ENCODE assay signal across 16 cellular contexts in the genomic region with DNA sequence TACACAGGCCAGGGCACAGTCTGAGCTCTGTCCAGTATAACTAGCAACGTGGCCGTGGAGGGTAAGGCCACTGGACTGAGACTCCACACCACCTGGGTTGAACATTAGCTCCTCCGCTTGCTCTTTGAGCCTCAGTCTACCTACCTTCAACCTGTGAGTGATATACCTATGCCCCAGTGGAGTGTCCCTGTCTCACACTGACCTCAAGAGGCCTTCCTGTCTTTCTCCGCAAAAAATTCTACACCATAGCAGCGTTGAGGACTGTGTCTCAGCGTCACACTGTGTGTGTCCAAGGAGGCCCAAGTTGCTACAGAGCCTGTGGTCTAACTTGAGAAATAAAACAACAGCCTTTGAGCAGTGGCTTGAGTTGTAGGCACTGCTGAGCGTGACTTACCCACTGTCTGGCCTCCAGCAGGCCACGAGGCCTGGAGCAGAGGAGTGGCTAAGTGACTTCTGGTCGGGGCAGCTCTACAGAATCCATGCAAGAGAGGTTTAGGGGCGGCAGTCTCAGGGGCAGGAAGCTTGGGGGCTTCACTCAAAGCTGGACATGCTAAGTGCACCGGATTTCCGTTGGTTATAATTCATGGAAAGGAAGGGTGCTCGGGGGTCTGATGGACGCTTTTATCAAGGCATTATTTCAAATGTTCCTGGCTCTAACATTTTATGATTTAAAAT. TPM values are rescaled to one million over a fixed set of nuclear protein-coding genes. Genes with fewer than 3 reads are reported as not detected.
DNase-seq lines count a peak whose midpoint lies in the region; ATAC-seq and TF ChIP-seq lines count a peak whose summit lies in the region.
"Had no signal": no experiment of that assay in that cellular context is flagged by ENCODE, and none has a peak within 500 bp of the region (broad histone marks: within the 10 kb centered on the region; RNA-seq: fewer than 3 reads in every experiment).

No MANE protein-coding gene starts in this region.

- H3K4me1 Mint-ChIP-seq in CD8-positive, alpha-beta T cell (ENCODE audit: low read depth) = peaks cover 17% of the 10 kb centered on the region
- peaks cover 14% of the 10 kb centered on the region for H3K4me1 Mint-ChIP-seq in neural progenitor cell

- ATAC-seq in CD8-positive, alpha-beta T cell = no peak
- no peak for ATAC-seq in gastroesophageal sphincter
- no peak for ATAC-seq in activated CD4-positive, CD25-positive, alpha-beta regulatory T cell treated with anti-CD3 and anti-CD28 coated beads, Interleukin-2, amount 50 U/mL, for 24 hours
- no peak for ATAC-seq in foreskin keratinocyte
- ATAC-seq: activated CD8-positive, alpha-beta T cell treated with anti-CD3 and anti-CD28 coated beads for 36 hours had no signal

- no peak overlapping the region for H3K27ac ChIP-seq in CD8-positive, alpha-beta T cell (ENCODE audit: low read depth, low read length)
- H3K27ac ChIP-seq in gastroesophageal sphincter = peak overlapping the region in 3 of 4 donors; percentile 89 to 94 (median 89)
- no peak overlapping the region for H3K27ac ChIP-seq in neural progenitor cell
- H3K27ac ChIP-seq in foreskin keratinocyte = no peak overlapping the region

- no peaks in the 10 kb centered on the region for H4K20me1 ChIP-seq in neural progenitor cell (ENCODE audit: low read depth)

- no peaks in the 10 kb centered on the region for H3F3A ChIP-seq in neural progenitor cell (ENCODE audit: low read depth)

- peak overlapping the region; percentile 44 for H3K4me3 Mint-ChIP-seq in CD8-positive, alpha-beta T cell
- peak overlapping the region; percentile 83 for H3K4me3 Mint-ChIP-seq in neural progenitor cell

- H3K27me3 Mint-ChIP-seq in CD8-positive, alpha-beta T cell (ENCODE audit: low read depth) = peaks cover 46% of the 10 kb centered on the region
- H3K27me3 Mint-ChIP-seq in neural progenitor cell (ENCODE audit: insufficient read depth, low read depth) = peaks cover 42% of the 10 kb centered on the region

- no peak overlapping the region for H3K4me3 ChIP-seq in CD8-positive, alpha-beta T cell (ENCODE audit: low read depth, low read length)
- H3K4me3 ChIP-seq in gastroesophageal sphincter = no peak overlapping the region
- H3K4me3 ChIP-seq in neural progenitor cell = no peak overlapping the region

- no peaks in the 10 kb centered on the region for H3K36me3 ChIP-seq in CD8-positive, alpha-beta T cell (ENCODE audit: insufficient read depth, low read length)
- H3K36me3 ChIP-seq in gastroesophageal sphincter = peaks cover 0 to under 1% of the 10 kb centered on the region in 2 donors
- H3K36me3 ChIP-seq in neural progenitor cell = no peaks in the 10 kb centered on the region

- no peak for TF ChIP-seq CTCF in CD8-positive, alpha-beta T cell (IDR thresholded peaks at IDR 0.05)
- no peak for TF ChIP-seq CTCF in gastroesophageal sphincter (IDR thresholded peaks at IDR 0.05)
- no peak for TF ChIP-seq CTCF in neural progenitor cell (IDR thresholded peaks at IDR 0.05)
- no peak for TF ChIP-seq CTCF in foreskin keratinocyte (conservative IDR thresholded peaks at IDR 0.05)

- no peaks in the 10 kb centered on the region for H3K36me3 Mint-ChIP-seq in CD8-positive, alpha-beta T cell
- H3K36me3 Mint-ChIP-seq in neural progenitor cell = peaks cover 3% of the 10 kb centered on the region
- H3K36me3 Mint-ChIP-seq: activated naive CD4-positive, alpha-beta T cell treated with anti-CD3 and anti-CD28 coated beads, Interleukin-2, amount 50 U/mL, for 24 hours had no signal

- no peaks in the 10 kb centered on the region for H3K79me2 ChIP-seq in neural progenitor cell (ENCODE audit: low read depth)

- intact Hi-C loops in CD8-positive, alpha-beta T cell (cut with DNase I, micrococcal nuclease) = no loop called here

- no peak for TF ChIP-seq EP300 in gastroesophageal sphincter (IDR thresholded peaks at IDR 0.05)

- no peak for TF ChIP-seq POLR2A in gastroesophageal sphincter (IDR thresholded peaks at IDR 0.05)

- POLR2A ChIA-PET in CD8-positive, alpha-beta T cell (lab: Charles Lee) = no interaction called here

- 94 to 96% methylated on average over 5 to 6 of the region's 14 CpGs for WGBS in gastroesophageal sphincter (ENCODE audit: low coverage in 1 of 2), 2 donors

- H3K9ac ChIP-seq in neural progenitor cell = no peak overlapping the region

- peaks cover 6% of the 10 kb centered on the region for H3K4me1 ChIP-seq in CD8-positive, alpha-beta T cell (ENCODE audit: insufficient read depth, low read length)
- H3K4me1 ChIP-seq in gastroesophageal sphincter = peaks cover 3 to 39% (median 12%) of the 10 kb centered on the region in 3 donors
- H3K4me1 ChIP-seq in neural progenitor cell = no peaks in the 10 kb centered on the region
- peaks cover 28% of the 10 kb centered on the region for H3K4me1 ChIP-seq in foreskin keratinocyte

- no peak overlapping the region for H2AFZ ChIP-seq in neural progenitor cell (replicated peaks)

- H3K4me2 ChIP-seq in neural progenitor cell = no peak overlapping the region

- DNase-seq in CD8-positive, alpha-beta T cell = peak in 1 of 7 experiments; percentile 31
- DNase-seq in MV-4-11 (lab: John Stamatoyannopoulos, UW) (peak; percentile 7), neural progenitor cell (ENCODE audit: low spot score) (no peak), foreskin keratinocyte (no peak), NCI-H1417 treated with DMSO at 0.1 percent for 48 hours (lab: John Stamatoyannopoulos, UW) (no peak)
- no peak for DNase-seq in NK-92 treated with Interleukin-12 subunit alpha and Interleukin-12 subunit beta, amount 100 ng/mL, for 24 hours (lab: John Stamatoyannopoulos, UW)
- DNase-seq: activated CD8-positive, alpha-beta T cell treated with anti-CD3 and anti-CD28 coated beads for 36 hours; activated T-cell treated with anti-CD3 and anti-CD28 coated beads, Interleukin-2, amount 50 U/mL, for 48 hours; COR-L47; hippocampal formation; Kasumi-1; kidney; mesendoderm had no signal

- H3K27ac Mint-ChIP-seq in CD8-positive, alpha-beta T cell = no peak overlapping the region
- H3K27ac Mint-ChIP-seq in neural progenitor cell = no peak overlapping the region
- H3K27ac Mint-ChIP-seq: activated CD8-positive, alpha-beta T cell treated with anti-CD3 and anti-CD28 coated beads for 36 hours; activated naive CD4-positive, alpha-beta T cell treated with anti-CD3 and anti-CD28 coated beads, Interleukin-2, amount 50 U/mL, for 24 hours had no signal

- CTCF ChIA-PET in CD8-positive, alpha-beta T cell (lab: Charles Lee) = interaction anchor here (0.7 to 0.9 kb wide), 3 partner anchors 10 to 250 kb away, joined by 3 read pairs; no protein-coding TSS in a partner anchor

- H3K9me3 Mint-ChIP-seq in CD8-positive, alpha-beta T cell = peaks cover 11% of the 10 kb centered on the region
- peaks cover 15% of the 10 kb centered on the region for H3K9me3 Mint-ChIP-seq in neural progenitor cell

- peaks cover 6% of the 10 kb centered on the region for H3K27me3 ChIP-seq in CD8-positive, alpha-beta T cell (ENCODE audit: insufficient read depth, low read length)
- H3K27me3 ChIP-seq in gastroesophageal sphincter (no peaks in the 10 kb centered on the region), neural progenitor cell (peaks cover 64% of the 10 kb centered on the region), foreskin keratinocyte (no peaks in the 10 kb centered on the region)

- no peaks in the 10 kb centered on the region for H3K9me3 ChIP-seq in CD8-positive, alpha-beta T cell (ENCODE audit: low read length)
- H3K9me3 ChIP-seq in gastroesophageal sphincter = peaks cover 0 to 14% (median 0%) of the 10 kb centered on the region in 3 donors
- H3K9me3 ChIP-seq in neural progenitor cell (ENCODE audit: low read depth) = peaks cover 9% of the 10 kb centered on the region

RNA-seq across cellular contexts. Expression of gene MGLL, which starts 2.0 kb away (rescaled TPM):
- 1 to 10 TPM in 1 of 2 experiments, under 1 TPM in 1; 0.33 to 1.1 TPM for total RNA-seq in CD8-positive, alpha-beta T cell
- 100 to 1,000 TPM in 1 of 4 donors, 10 to 100 TPM in 3; 39.2 to 171 (median 55.8) TPM for total RNA-seq in gastroesophageal sphincter
- total RNA-seq in neural progenitor cell (ENCODE audit: low replicate concordance) = 0.12 and 0.15 TPM in 2 replicates
- total RNA-seq in foreskin keratinocyte = 48.7 and 54.9 TPM in 2 replicates
- polyA plus RNA-seq in foreskin keratinocyte = 37.9 and 39.9 TPM in 2 replicates

Comparison
In these comparisons a context has a peak if more than half of its experiments do, and no peak if none do; other contexts are left out.
1. H3K27ac ChIP-seq: peak in gastroesophageal sphincter (3 of 4); none in CD8-positive, alpha-beta T cell (single experiment), neural progenitor cell (single experiment) and foreskin keratinocyte (single experiment).
2. RNA of gene MGLL, which starts 2.0 kb away (total RNA-seq): 39.2 to 171 TPM in gastroesophageal sphincter and 48.7 to 54.9 TPM in foreskin keratinocyte; 0.33 to 1.1 TPM in CD8-positive, alpha-beta T cell and 0.12 to 0.15 TPM in neural progenitor cell; every median in the first group is over 10 times any median in the second.